ENCODE assay signal across 24 cellular contexts in genomic region chr1:91014475-91014874, GRCh38. TPM values are rescaled to one million over a fixed set of nuclear protein-coding genes. Genes with fewer than 3 reads are reported as not detected.
A peak's percentile ranks its signal among the peaks of the same experiment; 100 is the strongest.
DNase-seq lines count a peak whose midpoint lies in the region; ATAC-seq and TF ChIP-seq lines count a peak whose summit lies in the region.
"Had no signal": no experiment of that assay in that cellular context is flagged by ENCODE, and none has a peak within 500 bp of the region (broad histone marks: within the 10 kb centered on the region; RNA-seq: fewer than 3 reads in every experiment).

No MANE protein-coding gene starts in this region.

- peaks cover 46% of the 10 kb centered on the region for H3K9me3 Mint-ChIP-seq in neural progenitor cell
- H3K9me3 Mint-ChIP-seq: activated naive CD8-positive, alpha-beta T cell treated with anti-CD3 and anti-CD28 coated beads, Interleukin-2, amount 10 ng/mL, durations not matched to agents 7 days and 5 days; activated T-helper 17 cell treated with anti-CD3 and anti-CD28 coated beads, Interleukin-2, amount 50 U/mL, for 72 hours; CD8-positive, alpha-beta memory T cell; natural killer cell treated with Interleukin-12 subunit alpha and Interleukin-12 subunit beta and Interleukin-15 and Interleukin-18, amount 100 ng/mL, for 72 hours; stimulated activated effector memory CD8-positive, alpha-beta T cell treated with anti-CD3 and anti-CD28 coated beads, Interleukin-12 subunit alpha, Interleukin-12 subunit beta, amount 100 ng/mL, for 72 hours; T-cell had no signal

- H3K27ac Mint-ChIP-seq in neural progenitor cell: no peak overlapping the region
- H3K27ac Mint-ChIP-seq: activated naive CD8-positive, alpha-beta T cell treated with anti-CD3 and anti-CD28 coated beads, Interleukin-2, amount 10 ng/mL, durations not matched to agents 7 days and 5 days; activated T-helper 17 cell treated with anti-CD3 and anti-CD28 coated beads, Interleukin-2, amount 50 U/mL, for 72 hours; stimulated activated effector memory CD8-positive, alpha-beta T cell treated with anti-CD3 and anti-CD28 coated beads, Interleukin-12 subunit alpha, Interleukin-12 subunit beta, amount 100 ng/mL, for 72 hours; T-cell had no signal

- H3K4me2 ChIP-seq in Loucy (ENCODE audit: low read depth, low read length, poor library complexity, severe bottlenecking): peak overlapping the region; percentile 90
- H3K4me2 ChIP-seq in neural progenitor cell: peak overlapping the region; percentile 1

- no peaks in the 10 kb centered on the region for H3F3A ChIP-seq in Loucy (ENCODE audit: low read depth)
- H3F3A ChIP-seq in neural progenitor cell (ENCODE audit: low read depth): no peaks in the 10 kb centered on the region

- H3K4me1 Mint-ChIP-seq in neural progenitor cell: no peaks in the 10 kb centered on the region

- H4K20me1 ChIP-seq in Loucy (ENCODE audit: insufficient read depth, low read length, poor library complexity, severe bottlenecking): peaks cover 98% of the 10 kb centered on the region
- peaks cover 82% of the 10 kb centered on the region for H4K20me1 ChIP-seq in neural progenitor cell (ENCODE audit: low read depth)

- DNase-seq in COLO829 (ENCODE audit: low spot score): peak; percentile 48
- DNase-seq in foreskin melanocyte: peak; percentile 80
- DNase-seq in neural progenitor cell (ENCODE audit: low spot score): no peak
- DNase-seq in RWPE1 (ENCODE audit: low spot score): no peak
- DNase-seq: activated CD4-positive, alpha-beta T cell treated with anti-CD3 and anti-CD28 coated beads for 48 hours; activated naive CD8-positive, alpha-beta T cell treated with anti-CD3 and anti-CD28 coated beads, Interleukin-2, amount 10 ng/mL, durations not matched to agents 7 days and 5 days; CD8-positive, alpha-beta memory T cell; colonic mucosa; HCEC 1CT; islet precursor cell; Karpas-422; NCI-H1105 treated with DMSO at 0.1 percent for 48 hours; NCI-H526; posterior cingulate gyrus; Right ventricle myocardium superior; T-cell had no signal

- ATAC-seq in GM19467 (IDR thresholded peaks at IDR 0.05; ENCODE audit: unreplicated experiment) (no peak), GM21423 (IDR thresholded peaks at IDR 0.05; ENCODE audit: unreplicated experiment) (no peak)
- ATAC-seq: activated T-helper 17 cell treated with anti-CD3 and anti-CD28 coated beads, Interleukin-2, amount 50 U/mL, for 72 hours; natural killer cell treated with Interleukin-12 subunit alpha and Interleukin-12 subunit beta and Interleukin-15 and Interleukin-18, amount 100 ng/mL, for 72 hours; stimulated activated effector memory CD8-positive, alpha-beta T cell treated with anti-CD3 and anti-CD28 coated beads, Interleukin-12 subunit alpha, Interleukin-12 subunit beta, amount 100 ng/mL, for 72 hours had no signal

- H3K4me1 ChIP-seq in Loucy (ENCODE audit: insufficient read depth, low read length, poor library complexity, severe bottlenecking) (peaks cover 54% of the 10 kb centered on the region), neural progenitor cell (peaks cover 26% of the 10 kb centered on the region)

- H3K4me3 ChIP-seq in Loucy (ENCODE audit: low read length, poor library complexity, severe bottlenecking): no peak overlapping the region
- H3K4me3 ChIP-seq in neural progenitor cell: no peak overlapping the region
- H3K4me3 ChIP-seq: colonic mucosa, thoracic aorta had no signal

- H3K27me3 ChIP-seq in Loucy (ENCODE audit: insufficient read depth, low read length, poor library complexity, severe bottlenecking) (no peaks in the 10 kb centered on the region), neural progenitor cell (no peaks in the 10 kb centered on the region)
- H3K27me3 ChIP-seq: colonic mucosa had no signal

- POLR2A ChIA-PET in RWPE1 (lab: Yijun Ruan, JAX; ENCODE audit: low non-redundant PET): no interaction called here

- CTCF ChIA-PET in RWPE1 (lab: Yijun Ruan, JAX): interaction anchor here (0.5 kb wide), 1 partner anchor 1367 kb away, joined by 4 read pairs; no protein-coding TSS in a partner anchor

- peaks cover 67% of the 10 kb centered on the region for H3K36me3 Mint-ChIP-seq in neural progenitor cell

- no peak overlapping the region for H3K27ac ChIP-seq in neural progenitor cell
- H3K27ac ChIP-seq in RWPE1: no peak overlapping the region
- H3K27ac ChIP-seq: colonic mucosa, thoracic aorta had no signal

- H3K9ac ChIP-seq in Loucy (ENCODE audit: low read depth, low read length, poor library complexity, severe bottlenecking) (no peak overlapping the region), neural progenitor cell (no peak overlapping the region)

- H3K9me3 ChIP-seq in Loucy (ENCODE audit: insufficient read depth, low read depth, low read length) (no peaks in the 10 kb centered on the region), neural progenitor cell (ENCODE audit: low read depth) (no peaks in the 10 kb centered on the region)
- H3K9me3 ChIP-seq: colonic mucosa, thoracic aorta had no signal

- H3K4me3 Mint-ChIP-seq in neural progenitor cell: no peak overlapping the region
- H3K4me3 Mint-ChIP-seq: activated naive CD8-positive, alpha-beta T cell treated with anti-CD3 and anti-CD28 coated beads, Interleukin-2, amount 10 ng/mL, durations not matched to agents 7 days and 5 days; natural killer cell treated with Interleukin-12 subunit alpha and Interleukin-12 subunit beta and Interleukin-15 and Interleukin-18, amount 100 ng/mL, for 72 hours; stimulated activated effector memory CD8-positive, alpha-beta T cell treated with anti-CD3 and anti-CD28 coated beads, Interleukin-12 subunit alpha, Interleukin-12 subunit beta, amount 100 ng/mL, for 72 hours; T-cell had no signal

- no peaks in the 10 kb centered on the region for H3K9me2 ChIP-seq in Loucy (replicated peaks; ENCODE audit: low read depth, low read length)

- H3K27me3 Mint-ChIP-seq in neural progenitor cell (ENCODE audit: insufficient read depth, low read depth): no peaks in the 10 kb centered on the region
- H3K27me3 Mint-ChIP-seq: activated naive CD8-positive, alpha-beta T cell treated with anti-CD3 and anti-CD28 coated beads, Interleukin-2, amount 10 ng/mL, durations not matched to agents 7 days and 5 days; activated T-helper 17 cell treated with anti-CD3 and anti-CD28 coated beads, Interleukin-2, amount 50 U/mL, for 72 hours; brain; CD8-positive, alpha-beta memory T cell; natural killer cell treated with Interleukin-12 subunit alpha and Interleukin-12 subunit beta and Interleukin-15 and Interleukin-18, amount 100 ng/mL, for 72 hours; T-cell had no signal

- TF ChIP-seq CTCF in Loucy (conservative IDR thresholded peaks at IDR 0.05; ENCODE audit: low read length) (no peak), neural progenitor cell (IDR thresholded peaks at IDR 0.05) (no peak), RWPE1 (conservative IDR thresholded peaks at IDR 0.05; ENCODE audit: low read depth) (no peak)

- peaks cover 98% of the 10 kb centered on the region for H3K79me2 ChIP-seq in Loucy (ENCODE audit: insufficient read depth, low read length)
- H3K79me2 ChIP-seq in neural progenitor cell (ENCODE audit: low read depth): peaks cover 100% of the 10 kb centered on the region

- H3K36me3 ChIP-seq in Loucy (ENCODE audit: insufficient read depth, low read length) (no peaks in the 10 kb centered on the region), neural progenitor cell (peaks cover 13% of the 10 kb centered on the region)
- H3K36me3 ChIP-seq: colonic mucosa, thoracic aorta had no signal

- H2AFZ ChIP-seq in Loucy (ENCODE audit: low read length) (no peak overlapping the region), neural progenitor cell (replicated peaks) (no peak overlapping the region)

RNA-seq across cellular contexts. Expression of gene ZNF644, which starts 7.4 kb away (rescaled TPM):
- total RNA-seq in neural progenitor cell (ENCODE audit: low replicate concordance): 98.1 and 177 TPM in 2 replicates

Comparison
In these comparisons a context has a peak if more than half of its experiments do, and no peak if none do; other contexts are left out.
1. DNase-seq: peak in COLO829 (single experiment) and foreskin melanocyte (single experiment); none in neural progenitor cell (single experiment) and RWPE1 (single experiment).